In the genomic region with DNA sequence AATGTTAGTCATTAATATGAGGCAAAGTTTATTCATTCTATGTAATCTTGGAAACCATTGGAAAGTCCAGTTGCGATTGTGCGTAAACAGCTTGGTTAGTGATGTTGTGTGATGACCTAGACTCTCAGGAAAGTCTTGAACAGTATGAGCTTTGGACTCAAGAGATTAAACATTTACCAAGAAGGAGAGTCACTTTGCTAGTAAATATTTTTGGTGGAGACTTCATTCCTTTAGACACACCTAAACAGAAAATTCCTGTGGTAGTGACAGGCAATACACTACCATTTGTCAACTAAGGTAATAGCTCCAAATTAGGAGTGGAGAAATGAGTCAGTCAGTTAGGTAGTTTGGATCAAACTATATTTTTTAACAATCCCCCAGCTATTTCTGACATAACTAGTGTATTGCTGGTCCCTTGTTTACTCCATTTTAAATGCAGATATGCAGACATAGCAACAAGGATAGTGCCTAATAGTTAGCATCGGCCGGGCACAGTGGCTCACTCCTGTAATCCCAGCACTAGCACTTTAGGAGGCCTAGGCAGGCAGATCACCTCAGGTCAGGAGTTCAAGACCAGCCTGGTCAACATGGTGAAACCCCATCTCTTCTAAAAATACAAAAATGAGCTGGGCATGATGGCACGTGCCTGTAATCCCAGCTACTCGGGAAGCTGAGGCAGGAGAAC, we compare ENCODE assay signal across 1 cellular context.
A peak's percentile ranks its signal among the peaks of the same experiment; 100 is the strongest.
TF ChIP-seq lines count a peak whose summit lies in the region.

No MANE protein-coding gene starts in this region.

TF ChIP-seq in HepG2, 621 proteins besides CTCF, POLR2A, EP300 and RAD21 (continued from another document):
- TF ChIP-seq, protein P1, sequence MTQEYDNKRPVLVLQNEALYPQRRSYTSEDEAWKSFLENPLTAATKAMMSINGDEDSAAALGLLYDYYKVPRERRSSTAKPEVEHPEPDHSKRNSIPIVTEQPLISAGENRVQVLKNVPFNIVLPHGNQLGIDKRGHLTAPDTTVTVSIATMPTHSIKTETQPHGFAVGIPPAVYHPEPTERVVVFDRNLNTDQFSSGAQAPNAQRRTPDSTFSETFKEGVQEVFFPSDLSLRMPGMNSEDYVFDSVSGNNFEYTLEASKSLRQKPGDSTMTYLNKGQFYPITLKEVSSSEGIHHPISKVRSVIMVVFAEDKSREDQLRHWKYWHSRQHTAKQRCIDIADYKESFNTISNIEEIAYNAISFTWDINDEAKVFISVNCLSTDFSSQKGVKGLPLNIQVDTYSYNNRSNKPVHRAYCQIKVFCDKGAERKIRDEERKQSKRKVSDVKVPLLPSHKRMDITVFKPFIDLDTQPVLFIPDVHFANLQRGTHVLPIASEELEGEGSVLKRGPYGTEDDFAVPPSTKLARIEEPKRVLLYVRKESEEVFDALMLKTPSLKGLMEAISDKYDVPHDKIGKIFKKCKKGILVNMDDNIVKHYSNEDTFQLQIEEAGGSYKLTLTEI (CRISPR knock-in tag; conservative IDR thresholded peaks at IDR 0.05), result no peak
- no peak for TF ChIP-seq EZH2 (conservative IDR thresholded peaks at IDR 0.05; ENCODE audit: low read depth, low read length)
- TF ChIP-seq GATAD2A (CRISPR knock-in tag; IDR thresholded peaks at IDR 0.05), result peak; percentile 60
- TF ChIP-seq, protein P2, sequence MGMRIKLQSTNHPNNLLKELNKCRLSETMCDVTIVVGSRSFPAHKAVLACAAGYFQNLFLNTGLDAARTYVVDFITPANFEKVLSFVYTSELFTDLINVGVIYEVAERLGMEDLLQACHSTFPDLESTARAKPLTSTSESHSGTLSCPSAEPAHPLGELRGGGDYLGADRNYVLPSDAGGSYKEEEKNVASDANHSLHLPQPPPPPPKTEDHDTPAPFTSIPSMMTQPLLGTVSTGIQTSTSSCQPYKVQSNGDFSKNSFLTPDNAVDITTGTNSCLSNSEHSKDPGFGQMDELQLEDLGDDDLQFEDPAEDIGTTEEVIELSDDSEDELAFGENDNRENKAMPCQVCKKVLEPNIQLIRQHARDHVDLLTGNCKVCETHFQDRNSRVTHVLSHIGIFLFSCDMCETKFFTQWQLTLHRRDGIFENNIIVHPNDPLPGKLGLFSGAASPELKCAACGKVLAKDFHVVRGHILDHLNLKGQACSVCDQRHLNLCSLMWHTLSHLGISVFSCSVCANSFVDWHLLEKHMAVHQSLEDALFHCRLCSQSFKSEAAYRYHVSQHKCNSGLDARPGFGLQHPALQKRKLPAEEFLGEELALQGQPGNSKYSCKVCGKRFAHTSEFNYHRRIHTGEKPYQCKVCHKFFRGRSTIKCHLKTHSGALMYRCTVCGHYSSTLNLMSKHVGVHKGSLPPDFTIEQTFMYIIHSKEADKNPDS (CRISPR knock-in tag; IDR thresholded peaks at IDR 0.05), result no peak
- TF ChIP-seq NFE2L1 (CRISPR knock-in tag; IDR thresholded peaks at IDR 0.05; ENCODE audit: borderline replicate concordance), result no peak
- peak; percentile 46 for TF ChIP-seq FOXA3 (CRISPR knock-in tag; IDR thresholded peaks at IDR 0.05)
- TF ChIP-seq, protein P3, sequence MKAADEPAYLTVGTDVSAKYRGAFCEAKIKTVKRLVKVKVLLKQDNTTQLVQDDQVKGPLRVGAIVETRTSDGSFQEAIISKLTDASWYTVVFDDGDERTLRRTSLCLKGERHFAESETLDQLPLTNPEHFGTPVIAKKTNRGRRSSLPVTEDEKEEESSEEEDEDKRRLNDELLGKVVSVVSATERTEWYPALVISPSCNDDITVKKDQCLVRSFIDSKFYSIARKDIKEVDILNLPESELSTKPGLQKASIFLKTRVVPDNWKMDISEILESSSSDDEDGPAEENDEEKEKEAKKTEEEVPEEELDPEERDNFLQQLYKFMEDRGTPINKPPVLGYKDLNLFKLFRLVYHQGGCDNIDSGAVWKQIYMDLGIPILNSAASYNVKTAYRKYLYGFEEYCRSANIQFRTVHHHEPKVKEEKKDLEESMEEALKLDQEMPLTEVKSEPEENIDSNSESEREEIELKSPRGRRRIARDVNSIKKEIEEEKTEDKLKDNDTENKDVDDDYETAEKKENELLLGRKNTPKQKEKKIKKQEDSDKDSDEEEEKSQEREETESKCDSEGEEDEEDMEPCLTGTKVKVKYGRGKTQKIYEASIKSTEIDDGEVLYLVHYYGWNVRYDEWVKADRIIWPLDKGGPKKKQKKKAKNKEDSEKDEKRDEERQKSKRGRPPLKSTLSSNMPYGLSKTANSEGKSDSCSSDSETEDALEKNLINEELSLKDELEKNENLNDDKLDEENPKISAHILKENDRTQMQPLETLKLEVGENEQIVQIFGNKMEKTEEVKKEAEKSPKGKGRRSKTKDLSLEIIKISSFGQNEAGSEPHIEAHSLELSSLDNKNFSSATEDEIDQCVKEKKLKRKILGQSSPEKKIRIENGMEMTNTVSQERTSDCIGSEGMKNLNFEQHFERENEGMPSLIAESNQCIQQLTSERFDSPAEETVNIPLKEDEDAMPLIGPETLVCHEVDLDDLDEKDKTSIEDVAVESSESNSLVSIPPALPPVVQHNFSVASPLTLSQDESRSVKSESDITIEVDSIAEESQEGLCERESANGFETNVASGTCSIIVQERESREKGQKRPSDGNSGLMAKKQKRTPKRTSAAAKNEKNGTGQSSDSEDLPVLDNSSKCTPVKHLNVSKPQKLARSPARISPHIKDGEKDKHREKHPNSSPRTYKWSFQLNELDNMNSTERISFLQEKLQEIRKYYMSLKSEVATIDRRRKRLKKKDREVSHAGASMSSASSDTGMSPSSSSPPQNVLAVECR (CRISPR knock-in tag; IDR thresholded peaks at IDR 0.05; ENCODE audit: borderline replicate concordance), result no peak
- TF ChIP-seq ZNF263 (CRISPR knock-in tag; IDR thresholded peaks at IDR 0.05), result no peak
- no peak for TF ChIP-seq SIX4 (CRISPR knock-in tag; IDR thresholded peaks at IDR 0.05)
- TF ChIP-seq, protein P4, sequence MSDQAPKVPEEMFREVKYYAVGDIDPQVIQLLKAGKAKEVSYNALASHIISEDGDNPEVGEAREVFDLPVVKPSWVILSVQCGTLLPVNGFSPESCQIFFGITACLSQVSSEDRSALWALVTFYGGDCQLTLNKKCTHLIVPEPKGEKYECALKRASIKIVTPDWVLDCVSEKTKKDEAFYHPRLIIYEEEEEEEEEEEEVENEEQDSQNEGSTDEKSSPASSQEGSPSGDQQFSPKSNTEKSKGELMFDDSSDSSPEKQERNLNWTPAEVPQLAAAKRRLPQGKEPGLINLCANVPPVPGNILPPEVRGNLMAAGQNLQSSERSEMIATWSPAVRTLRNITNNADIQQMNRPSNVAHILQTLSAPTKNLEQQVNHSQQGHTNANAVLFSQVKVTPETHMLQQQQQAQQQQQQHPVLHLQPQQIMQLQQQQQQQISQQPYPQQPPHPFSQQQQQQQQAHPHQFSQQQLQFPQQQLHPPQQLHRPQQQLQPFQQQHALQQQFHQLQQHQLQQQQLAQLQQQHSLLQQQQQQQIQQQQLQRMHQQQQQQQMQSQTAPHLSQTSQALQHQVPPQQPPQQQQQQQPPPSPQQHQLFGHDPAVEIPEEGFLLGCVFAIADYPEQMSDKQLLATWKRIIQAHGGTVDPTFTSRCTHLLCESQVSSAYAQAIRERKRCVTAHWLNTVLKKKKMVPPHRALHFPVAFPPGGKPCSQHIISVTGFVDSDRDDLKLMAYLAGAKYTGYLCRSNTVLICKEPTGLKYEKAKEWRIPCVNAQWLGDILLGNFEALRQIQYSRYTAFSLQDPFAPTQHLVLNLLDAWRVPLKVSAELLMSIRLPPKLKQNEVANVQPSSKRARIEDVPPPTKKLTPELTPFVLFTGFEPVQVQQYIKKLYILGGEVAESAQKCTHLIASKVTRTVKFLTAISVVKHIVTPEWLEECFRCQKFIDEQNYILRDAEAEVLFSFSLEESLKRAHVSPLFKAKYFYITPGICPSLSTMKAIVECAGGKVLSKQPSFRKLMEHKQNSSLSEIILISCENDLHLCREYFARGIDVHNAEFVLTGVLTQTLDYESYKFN (CRISPR knock-in tag; conservative IDR thresholded peaks at IDR 0.05), result peak; percentile 72
- no peak for TF ChIP-seq HOXA3 (CRISPR knock-in tag; IDR thresholded peaks at IDR 0.05)
- no peak for TF ChIP-seq SSRP1 (CRISPR knock-in tag; IDR thresholded peaks at IDR 0.05)
- 0 out of 2 replicates have a peak, but pooled peaks have one; percentile 17 for TF ChIP-seq KAT8 (CRISPR knock-in tag; IDR thresholded peaks at IDR 0.05)
- TF ChIP-seq ATF1 (CRISPR knock-in tag; IDR thresholded peaks at IDR 0.05), result no peak
- TF ChIP-seq, protein P5, sequence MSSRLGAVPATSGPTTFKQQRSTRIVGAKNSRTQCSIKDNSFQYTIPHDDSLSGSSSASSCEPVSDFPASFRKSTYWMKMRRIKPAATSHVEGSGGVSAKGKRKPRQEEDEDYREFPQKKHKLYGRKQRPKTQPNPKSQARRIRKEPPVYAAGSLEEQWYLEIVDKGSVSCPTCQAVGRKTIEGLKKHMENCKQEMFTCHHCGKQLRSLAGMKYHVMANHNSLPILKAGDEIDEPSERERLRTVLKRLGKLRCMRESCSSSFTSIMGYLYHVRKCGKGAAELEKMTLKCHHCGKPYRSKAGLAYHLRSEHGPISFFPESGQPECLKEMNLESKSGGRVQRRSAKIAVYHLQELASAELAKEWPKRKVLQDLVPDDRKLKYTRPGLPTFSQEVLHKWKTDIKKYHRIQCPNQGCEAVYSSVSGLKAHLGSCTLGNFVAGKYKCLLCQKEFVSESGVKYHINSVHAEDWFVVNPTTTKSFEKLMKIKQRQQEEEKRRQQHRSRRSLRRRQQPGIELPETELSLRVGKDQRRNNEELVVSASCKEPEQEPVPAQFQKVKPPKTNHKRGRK (CRISPR knock-in tag; IDR thresholded peaks at IDR 0.05), result no peak
